Comparison of ENCODE assay signal across 10 cellular contexts in genomic region chr1:237124856-237125462, GRCh38.
A peak's percentile ranks its signal among the peaks of the same experiment; 100 is the strongest.
DNase-seq lines count a peak whose midpoint lies in the region; ATAC-seq, FAIRE-seq and TF ChIP-seq lines count a peak whose summit lies in the region.
"Had no signal": no experiment of that assay in that cellular context is flagged by ENCODE, and none has a peak within 500 bp of the region (broad histone marks: within the 10 kb centered on the region; RNA-seq: fewer than 3 reads in every experiment).

No MANE protein-coding gene starts in this region.

- intact Hi-C loops in GM12878 (cut with micrococcal nuclease; ENCODE audit: unreplicated experiment) (loop anchor here (10.0 kb wide), 2 partner anchors 370 to 1020 kb away; no protein-coding TSS in a partner anchor), sciatic nerve (cut with DNase I) (no loop called here)

- no peak overlapping the region for H2AFZ ChIP-seq in GM12878 (ENCODE audit: control insufficient read depth, low read depth, low read length)

- SMC1A ChIA-PET in GM12878 (lab: Charles Lee; ENCODE audit: uncharacterized antibody, unreplicated experiment): no interaction called here

- no TSS peak for BruUV-seq in GM12878 (replicated peaks; lab: Mats Ljungman, UMichigan)

- H3K36me3 Mint-ChIP-seq in osteocyte (ENCODE audit: unreplicated experiment): no peaks in the 10 kb centered on the region

- no peaks in the 10 kb centered on the region for H3K27me3 Mint-ChIP-seq in osteocyte (ENCODE audit: unreplicated experiment)

- 34% methylated on average over 10 of the region's 10 CpGs for WGBS in GM12878 (ENCODE audit: insufficient coverage, insufficient replicate concordance, low lambda C conversion rate, missing lambda C conversion rate)

- no peaks in the 10 kb centered on the region for H3K36me3 ChIP-seq in GM12878 (ENCODE audit: control insufficient read depth in 2 of 2, insufficient read depth in 2 of 2, low read length in 1 of 2)

- in situ Hi-C loops in GM12878 (cut with MboI): loop anchor here (25.0 kb wide), 1 partner anchor 1013 kb away; no protein-coding TSS in a partner anchor

- H3K9me3 ChIP-seq in GM12878 (replicated peaks; ENCODE audit: control insufficient read depth, insufficient read depth, low read length): no peaks in the 10 kb centered on the region; the same call in 2 of the 3 replicates

- H3K79me2 ChIP-seq in GM12878 (ENCODE audit: control insufficient read depth, insufficient read depth, low read length): no peaks in the 10 kb centered on the region

- H3K4me1 Mint-ChIP-seq in osteocyte (ENCODE audit: unreplicated experiment): no peaks in the 10 kb centered on the region

- H3K27ac ChIP-seq in GM12878 (ENCODE audit: control insufficient read depth, insufficient read depth): no peak overlapping the region

- DNase-seq in NCI-H1436 (lab: John Stamatoyannopoulos, UW): peak; percentile 11
- DNase-seq in NCI-H1436 treated with DMSO at 0.1 percent for 48 hours (lab: John Stamatoyannopoulos, UW): no peak
- no peak for DNase-seq in GM12878 (ENCODE audit: low read depth, low spot score)
- DNase-seq in osteocyte (ENCODE audit: extremely low spot score, unreplicated experiment): no peak
- no peak for DNase-seq in sciatic nerve (ENCODE audit: low spot score)
- no peak for DNase-seq in stimulated activated CD4-positive, alpha-beta T cell treated with anti-CD3 and anti-CD28 coated beads, Interleukin-1b, Interleukin-23, amount 100 ng/mL, for 48 hours
- DNase-seq: activated T-cell treated with anti-CD3 and anti-CD28 coated beads, Interleukin-2, amount 50 U/mL, for 24 hours; NCI-H187 had no signal

- no peaks in the 10 kb centered on the region for H3K4me1 ChIP-seq in GM12878 (ENCODE audit: control insufficient read depth, insufficient read depth, low read length)

- RAD21 ChIA-PET in GM12878 (lab: Charles Lee; ENCODE audit: unreplicated experiment): no interaction called here

- H3K4me3 ChIP-seq in GM12878: no peak overlapping the region

- FAIRE-seq in GM12878 (lab: Jason Lieb, UNC): no peak

- no peak overlapping the region for H3K4me2 ChIP-seq in GM12878 (ENCODE audit: control insufficient read depth, insufficient read depth)

- no peak for TF ChIP-seq EP300 in GM12878 (IDR thresholded peaks at IDR 0.05; ENCODE audit: borderline replicate concordance in 1 of 2, control insufficient read depth in 1 of 2, low read depth in 2 of 2, low read length in 2 of 2)

- no peak overlapping the region for H3K9ac ChIP-seq in GM12878 (ENCODE audit: control insufficient read depth, insufficient read depth, low read length)

- H3K27me3 ChIP-seq in GM12878 (replicated peaks in 1 of 2; ENCODE audit: control insufficient read depth in 2 of 2, insufficient read depth in 2 of 2, low read length in 1 of 2): no peaks in the 10 kb centered on the region

- peak; percentile 84 for TF ChIP-seq CTCF in LNCAP (IDR thresholded peaks at IDR 0.05)
- TF ChIP-seq CTCF in GM12878 (IDR thresholded peaks at IDR 0.05 in 2 of 3, conservative IDR thresholded peaks at IDR 0.05 in 1 of 3; ENCODE audit: control insufficient read depth in 2 of 3, extremely low read depth in 1 of 3, insufficient read depth in 1 of 3, low read depth in 3 of 3, low read length in 3 of 3): peak; percentile 51 to 63 (median 53); a peak in 5 of 6 replicates
- TF ChIP-seq CTCF in osteocyte (IDR thresholded peaks at IDR 0.05): peak; percentile 41

- no peak overlapping the region for H3K27ac Mint-ChIP-seq in osteocyte (ENCODE audit: unreplicated experiment)
- H3K27ac Mint-ChIP-seq: activated T-cell treated with anti-CD3 and anti-CD28 coated beads, Interleukin-2, amount 50 U/mL, for 24 hours had no signal

- CTCF ChIA-PET in GM12878 (lab: Yijun Ruan, JAX): no interaction called here

- H3K9me3 Mint-ChIP-seq in osteocyte (ENCODE audit: unreplicated experiment): peaks cover 32% of the 10 kb centered on the region

- H4K20me1 ChIP-seq in GM12878 (ENCODE audit: control insufficient read depth, insufficient read depth): no peaks in the 10 kb centered on the region

- ATAC-seq in GM12878: peak; percentile 65
- no peak for ATAC-seq in sciatic nerve
- no peak for ATAC-seq in HG03354 (IDR thresholded peaks at IDR 0.05; ENCODE audit: poor library complexity, severe bottlenecking, unreplicated experiment)

- no peak overlapping the region for H3K4me3 Mint-ChIP-seq in osteocyte (ENCODE audit: unreplicated experiment)
- H3K4me3 Mint-ChIP-seq: activated T-cell treated with anti-CD3 and anti-CD28 coated beads, Interleukin-2, amount 50 U/mL, for 24 hours had no signal

- POLR2A ChIA-PET in GM12878 (lab: Charles Lee): no interaction called here

- 0 out of 2 replicates have a peak, but pooled peaks have one; percentile 17 for TF ChIP-seq RAD21 in GM12878 (IDR thresholded peaks at IDR 0.05; ENCODE audit: insufficient read depth, low read depth, low read length)

- no peak for TF ChIP-seq POLR2A in GM12878 (IDR thresholded peaks at IDR 0.05; ENCODE audit: low read depth, low read length)

TF ChIP-seq in GM12878, 131 proteins besides CTCF, POLR2A, EP300 and RAD21:
- TF ChIP-seq NKRF (conservative IDR thresholded peaks at IDR 0.05) (no peak), SMC3 (IDR thresholded peaks at IDR 0.05; ENCODE audit: borderline replicate concordance, low read length) (peak; percentile 19; the same call in 1 of the 2 replicates)
